ENCODE assay signal across 24 cellular contexts in genomic region chr21:42022906-42023305, GRCh38. TPM values are rescaled to one million over a fixed set of nuclear protein-coding genes. Genes with fewer than 3 reads are reported as not detected.
"Had no signal": no experiment of that assay in that cellular context is flagged by ENCODE, and none has a peak within 500 bp of the region (broad histone marks: within the 10 kb centered on the region; RNA-seq: fewer than 3 reads in every experiment).

No MANE protein-coding gene starts in this region.

- DNase-seq: dermis blood vessel endothelial cell; dorsolateral prefrontal cortex; effector CD4-positive, alpha-beta T cell; effector memory CD4-positive, alpha-beta T cell; foreskin keratinocyte; heart left ventricle; hypothalamus; left cardiac atrium; left lung; left ventricle myocardium superior; lower lobe of right lung; midbrain had no signal

- ATAC-seq: foreskin keratinocyte, heart left ventricle, left cardiac atrium, left lung, left ventricle myocardium superior, lower lobe of right lung had no signal

- H3K27me3 ChIP-seq: dorsolateral prefrontal cortex, foreskin keratinocyte, hepatocyte, left lung had no signal

- H3K79me2 ChIP-seq: hepatocyte had no signal

- H3K4me2 ChIP-seq: hepatocyte had no signal

- H3K4me3 ChIP-seq: coronary artery, esophagus muscularis mucosa, gastroesophageal sphincter, heart left ventricle, hepatocyte, left lung, lower lobe of right lung had no signal

- H3K27ac ChIP-seq: coronary artery, dorsolateral prefrontal cortex, esophagus muscularis mucosa, foreskin keratinocyte, gastroesophageal sphincter, heart left ventricle, hepatocyte, left lung, lower lobe of right lung had no signal

- H3K9me3 ChIP-seq: esophagus muscularis mucosa, gastroesophageal sphincter, heart left ventricle, left lung, lower lobe of right lung had no signal

- H2AFZ ChIP-seq: hepatocyte had no signal

- H3K36me3 ChIP-seq: esophagus muscularis mucosa, gastroesophageal sphincter, heart left ventricle, left lung, lower lobe of right lung had no signal

- H3K4me1 ChIP-seq: gastroesophageal sphincter, left lung, lower lobe of right lung had no signal

RNA-seq across cellular contexts. Expression of gene UMODL1, which starts 48.2 kb away (rescaled TPM):
- total RNA-seq: dermis blood vessel endothelial cell, endothelial cell of umbilical vein, epithelial cell of proximal tubule, fibroblast of lung, fibroblast of villous mesenchyme, foreskin keratinocyte, frontal cortex, gastroesophageal sphincter, kidney epithelial cell, left cardiac atrium, left ventricle myocardium superior, lung microvascular endothelial cell, mucosa of gallbladder had no signal
- polyA plus RNA-seq: endothelial cell of umbilical vein, fibroblast of lung, foreskin keratinocyte, heart left ventricle had no signal
